18 cellular contexts compared by ENCODE assay signal in the genomic region with DNA sequence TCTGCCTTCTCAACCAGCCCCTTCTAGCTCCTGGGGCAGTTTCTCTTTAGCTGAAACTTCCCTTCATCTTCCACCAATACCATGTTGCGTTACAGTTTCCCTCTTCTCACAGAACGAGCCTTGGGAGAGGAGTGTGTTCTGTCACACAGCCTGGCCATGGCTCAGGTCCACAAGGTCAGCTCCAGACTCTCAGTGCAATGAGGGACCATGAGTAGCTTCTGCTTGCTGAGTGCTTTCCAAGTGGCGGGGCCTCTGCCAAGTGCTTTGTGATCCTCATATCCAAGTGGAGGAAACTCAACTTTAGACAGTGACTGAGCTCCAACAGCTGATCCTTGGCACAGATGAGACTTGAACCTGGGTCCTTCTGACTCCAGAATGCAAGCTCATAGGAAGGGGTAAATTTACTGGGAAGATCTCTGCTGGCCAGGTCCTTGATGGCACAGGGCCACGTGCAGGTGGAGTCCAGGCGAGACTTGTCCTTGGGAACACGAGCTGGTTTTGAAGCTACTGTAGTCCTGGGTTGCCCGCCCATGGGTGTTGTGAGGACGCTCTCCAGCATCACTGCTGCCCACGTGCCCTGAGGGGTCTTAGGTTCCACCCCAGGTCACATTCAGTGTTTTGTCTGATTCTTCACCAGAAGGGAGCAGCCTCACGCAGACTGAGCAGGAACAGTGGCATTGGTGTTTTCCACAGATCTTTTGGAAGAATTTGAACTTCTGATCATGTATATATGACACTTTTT.
"Had no signal": no experiment of that assay in that cellular context is flagged by ENCODE, and none has a peak within 500 bp of the region (broad histone marks: within the 10 kb centered on the region; RNA-seq: fewer than 3 reads in every experiment).

No MANE protein-coding gene starts in this region.

- H3K27ac ChIP-seq: heart left ventricle, left ventricle myocardium inferior, neutrophil had no signal

- H3K4me1 ChIP-seq: heart left ventricle, left ventricle myocardium inferior had no signal

- DNase-seq: cerebellar nuclear complex; hippocampal formation; left ventricle myocardium inferior; mesendoderm; naive thymus-derived CD4-positive, alpha-beta T cell; nephron progenitor cell; right cardiac atrium; stimulated activated CD4-positive, alpha-beta T cell treated with anti-CD3 and anti-CD28 coated beads, Interleukin-15, amount 100 ng/mL, for 24 hours; stimulated activated CD4-positive, alpha-beta T cell treated with anti-CD3 and anti-CD28 coated beads, Interleukin-1b, Interleukin-23, amount 100 ng/mL, for 48 hours; stimulated activated CD4-positive, alpha-beta T cell treated with anti-CD3 and anti-CD28 coated beads, Interleukin-4, amount 100 ng/mL, for 4 hours; stimulated activated naive B cell treated with anti-CD40 and anti-IgM and Interleukin-4, amounts not matched to agents 10 μg/mL and 1 μg/mL and 100 μg/mL, for 72 hours; trophoblast cell had no signal

- H3K27me3 Mint-ChIP-seq: dendritic cell treated with granulocyte-macrophage colony-stimulating factor and Interleukin-4, amounts not matched to agents 40 ng/mL and 50 ng/mL, for 4 days; naive thymus-derived CD4-positive, alpha-beta T cell; stimulated activated naive B cell treated with anti-CD40 and anti-IgM and Interleukin-4, amounts not matched to agents 10 μg/mL and 1 μg/mL and 100 μg/mL, for 72 hours had no signal

- H3K27me3 ChIP-seq: heart left ventricle, neutrophil had no signal

- H3K36me3 ChIP-seq: neutrophil had no signal

- H3K27ac Mint-ChIP-seq: dendritic cell treated with granulocyte-macrophage colony-stimulating factor and Interleukin-4, amounts not matched to agents 40 ng/mL and 50 ng/mL, for 4 days; naive thymus-derived CD4-positive, alpha-beta T cell; nephron progenitor cell had no signal

- H3K9me3 ChIP-seq: neutrophil had no signal

- H3K4me3 ChIP-seq: heart left ventricle, left ventricle myocardium inferior had no signal

- ATAC-seq: naive thymus-derived CD4-positive, alpha-beta T cell; stimulated activated naive B cell treated with anti-CD40 and anti-IgM and Interleukin-4, amounts not matched to agents 10 μg/mL and 1 μg/mL and 100 μg/mL, for 72 hours had no signal

- FAIRE-seq: colon, frontal cortex, islet of Langerhans had no signal

- H3K4me3 Mint-ChIP-seq: dendritic cell treated with granulocyte-macrophage colony-stimulating factor and Interleukin-4, amounts not matched to agents 40 ng/mL and 50 ng/mL, for 4 days; naive thymus-derived CD4-positive, alpha-beta T cell; nephron progenitor cell; stimulated activated naive B cell treated with anti-CD40 and anti-IgM and Interleukin-4, amounts not matched to agents 10 μg/mL and 1 μg/mL and 100 μg/mL, for 72 hours had no signal

- H3K4me1 Mint-ChIP-seq: naive thymus-derived CD4-positive, alpha-beta T cell; nephron progenitor cell; stimulated activated naive B cell treated with anti-CD40 and anti-IgM and Interleukin-4, amounts not matched to agents 10 μg/mL and 1 μg/mL and 100 μg/mL, for 72 hours had no signal
